Comparison of ENCODE assay signal across 7 cellular contexts in the genomic region with DNA sequence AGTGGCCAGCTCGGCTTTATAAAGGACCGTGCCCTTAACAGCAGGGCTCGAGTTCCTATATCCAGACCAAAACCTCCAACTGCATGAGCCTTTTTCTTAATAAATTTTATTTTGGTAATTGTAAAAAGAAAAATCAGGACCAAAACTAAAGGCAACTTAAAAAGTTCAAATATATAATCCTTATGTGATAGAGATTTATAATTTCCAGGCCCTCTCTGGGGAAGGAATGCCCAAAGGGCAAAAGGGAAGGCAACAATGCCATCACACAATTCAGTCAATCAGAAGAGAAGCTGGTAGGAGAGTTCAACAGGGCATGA.
A peak's percentile ranks its signal among the peaks of the same experiment; 100 is the strongest.
DNase-seq lines count a peak whose midpoint lies in the region; ATAC-seq and TF ChIP-seq lines count a peak whose summit lies in the region.

No MANE protein-coding gene starts in this region.

- ATAC-seq in GM19023 (IDR thresholded peaks at IDR 0.05; ENCODE audit: unreplicated experiment) = no peak
- no peak for ATAC-seq in GM21515 (IDR thresholded peaks at IDR 0.05; ENCODE audit: unreplicated experiment)

- peaks cover 45% of the 10 kb centered on the region for H3K36me3 ChIP-seq in HAP-1 (replicated peaks)
- no peaks in the 10 kb centered on the region for H3K36me3 ChIP-seq in SU-DHL-6 (ENCODE audit: low read length)

- no peaks in the 10 kb centered on the region for H4K20me1 ChIP-seq in SU-DHL-6 (ENCODE audit: low read depth, low read length)

- H3K9ac ChIP-seq in SU-DHL-6 (ENCODE audit: low read length) = peak overlapping the region; percentile 72

- peak overlapping the region; percentile 56 for H2AFZ ChIP-seq in SU-DHL-6 (ENCODE audit: low read depth, low read length, severe bottlenecking)

- no peak for TF ChIP-seq CTCF in SU-DHL-6 (IDR thresholded peaks at IDR 0.05; ENCODE audit: insufficient read depth, low read length, poor library complexity, severe bottlenecking)
- TF ChIP-seq CTCF in fibroblast of pulmonary artery (IDR thresholded peaks at IDR 0.05; ENCODE audit: low read length, missing control alignments) = no peak

- H3K9me2 ChIP-seq in SU-DHL-6 (replicated peaks; ENCODE audit: insufficient read depth, low read length) = no peaks in the 10 kb centered on the region

- H3K4me2 ChIP-seq in SU-DHL-6 (ENCODE audit: low read depth, low read length, poor library complexity, severe bottlenecking) = peak overlapping the region; percentile 71

- H3K27ac ChIP-seq in SU-DHL-6 (ENCODE audit: low read depth, low read length) = peak overlapping the region; percentile 63
- peak overlapping the region in 15 of 21 experiments; percentile 23 to 95 (median 73) for H3K27ac ChIP-seq in skin epidermis

- in situ Hi-C loops in HAP-1 (cut with MboI; ENCODE audit: low sequenced_read_pairs) = no loop called here

- H3K4me3 ChIP-seq in HAP-1 (peak overlapping the region; percentile 88), SU-DHL-6 (ENCODE audit: insufficient read depth, low read length, poor library complexity, severe bottlenecking) (peak overlapping the region; percentile 81), fibroblast of pulmonary artery (replicated peaks; ENCODE audit: low read depth, low read length) (peak overlapping the region; percentile 80), skin epidermis (peak overlapping the region in 5 of 7 experiments; percentile 56 to 81 (median 75))

- peaks cover 14% of the 10 kb centered on the region for H3F3A ChIP-seq in SU-DHL-6 (ENCODE audit: insufficient read depth)

- H3K27me3 ChIP-seq in HAP-1 (ENCODE audit: low read depth) (no peaks in the 10 kb centered on the region), SU-DHL-6 (ENCODE audit: low read length) (no peaks in the 10 kb centered on the region)

- no peak for DNase-seq in HAP-1 (ENCODE audit: low spot score in 2 of 2)
- DNase-seq in fibroblast of pulmonary artery (ENCODE audit: low read depth) = no peak
- DNase-seq in globus pallidus (ENCODE audit: low spot score) = no peak

- peaks cover 8% of the 10 kb centered on the region; the same call in 1 of the 2 replicates for H3K4me1 ChIP-seq in HAP-1

- H3K79me2 ChIP-seq in SU-DHL-6 (ENCODE audit: insufficient read depth, low read length) = peaks cover under 1% of the 10 kb centered on the region; the same call in 1 of the 2 replicates

- H3K9me3 ChIP-seq in HAP-1 = no peaks in the 10 kb centered on the region
- no peaks in the 10 kb centered on the region for H3K9me3 ChIP-seq in SU-DHL-6 (ENCODE audit: insufficient read depth, low read length)
